In genomic region chr10:109956454-109957091, GRCh38 we compare ENCODE assay signal across 8 cellular contexts. TPM values are rescaled to one million over a fixed set of nuclear protein-coding genes. Genes with fewer than 3 reads are reported as not detected.
DNase-seq lines count a peak whose midpoint lies in the region; ATAC-seq and TF ChIP-seq lines count a peak whose summit lies in the region.

No MANE protein-coding gene starts in this region.

- H3F3A ChIP-seq in MM.1S (ENCODE audit: insufficient read depth, low read length): no peaks in the 10 kb centered on the region

- peaks cover 20% of the 10 kb centered on the region for H3K4me1 Mint-ChIP-seq in CD8-positive, alpha-beta T cell (ENCODE audit: low read depth)
- H3K4me1 Mint-ChIP-seq in activated naive CD4-positive, alpha-beta T cell treated with anti-CD3 and anti-CD28 coated beads, Interleukin-2, amount 10 ng/mL, durations not matched to agents 7 days and 5 days: peaks cover 2% of the 10 kb centered on the region

- no peak overlapping the region for H3K4me3 ChIP-seq in CD8-positive, alpha-beta T cell (ENCODE audit: low read depth, low read length)
- no peak overlapping the region for H3K4me3 ChIP-seq in MM.1S (ENCODE audit: low read length)

- no peak overlapping the region for H3K27ac ChIP-seq in CD8-positive, alpha-beta T cell (ENCODE audit: low read depth, low read length)
- H3K27ac ChIP-seq in MM.1S (ENCODE audit: low read length): no peak overlapping the region

- no peaks in the 10 kb centered on the region for H3K9me2 ChIP-seq in MM.1S (replicated peaks; ENCODE audit: insufficient read depth, low read length)

- no peak overlapping the region for H3K27ac Mint-ChIP-seq in CD8-positive, alpha-beta T cell
- no peak overlapping the region for H3K27ac Mint-ChIP-seq in activated naive CD4-positive, alpha-beta T cell treated with anti-CD3 and anti-CD28 coated beads, Interleukin-2, amount 10 ng/mL, durations not matched to agents 7 days and 5 days

- DNase-seq in CD8-positive, alpha-beta T cell: peak in 1 of 7 experiments; percentile 13
- DNase-seq in MM.1S: peak; percentile 35
- DNase-seq in activated naive CD4-positive, alpha-beta T cell treated with anti-CD3 and anti-CD28 coated beads, Interleukin-2, amount 10 ng/mL, durations not matched to agents 7 days and 5 days: peak; percentile 38
- peak; percentile 67 for DNase-seq in kidney tubule cell (ENCODE audit: low spot score)
- DNase-seq in amygdala (lab: John Stamatoyannopoulos, UW): no peak
- no peak for DNase-seq in T1000 (lab: John Stamatoyannopoulos, UW)

- H3K27me3 Mint-ChIP-seq in CD8-positive, alpha-beta T cell (ENCODE audit: low read depth): no peaks in the 10 kb centered on the region
- H3K27me3 Mint-ChIP-seq in activated naive CD4-positive, alpha-beta T cell treated with anti-CD3 and anti-CD28 coated beads, Interleukin-2, amount 10 ng/mL, durations not matched to agents 7 days and 5 days: peaks cover 16% of the 10 kb centered on the region

- no peaks in the 10 kb centered on the region for H3K9me3 Mint-ChIP-seq in CD8-positive, alpha-beta T cell
- no peaks in the 10 kb centered on the region for H3K9me3 Mint-ChIP-seq in activated naive CD4-positive, alpha-beta T cell treated with anti-CD3 and anti-CD28 coated beads, Interleukin-2, amount 10 ng/mL, durations not matched to agents 7 days and 5 days

- peak; percentile 31 for TF ChIP-seq CTCF in CD8-positive, alpha-beta T cell (IDR thresholded peaks at IDR 0.05)
- peak; percentile 67 for TF ChIP-seq CTCF in MM.1S (IDR thresholded peaks at IDR 0.05; ENCODE audit: low read length)

- CTCF ChIA-PET in CD8-positive, alpha-beta T cell (lab: Charles Lee): interaction anchor here (0.8 to 1.6 kb wide), 6 partner anchors 20 to 121 kb away, joined by 3 to 8 read pairs (median 4); no protein-coding TSS in a partner anchor
- CTCF ChIA-PET in activated naive CD4-positive, alpha-beta T cell treated with anti-CD3 and anti-CD28 coated beads, Interleukin-2, amount 10 ng/mL, durations not matched to agents 7 days and 5 days (lab: Charles Lee): interaction anchor here (0.6 to 1.8 kb wide), 8 partner anchors 12 to 323 kb away, joined by 3 to 9 read pairs (median 4); no protein-coding TSS in a partner anchor

- H3K9me3 ChIP-seq in CD8-positive, alpha-beta T cell (ENCODE audit: low read length): no peaks in the 10 kb centered on the region
- H3K9me3 ChIP-seq in MM.1S (replicated peaks; ENCODE audit: insufficient read depth, low read length): no peaks in the 10 kb centered on the region

- intact Hi-C loops in CD8-positive, alpha-beta T cell (cut with DNase I, micrococcal nuclease): loop anchor here (1.0 to 5.0 kb wide), 2 partner anchors 72 to 74 kb away; no protein-coding TSS in a partner anchor

- no peak overlapping the region for H3K4me2 ChIP-seq in MM.1S (ENCODE audit: low read depth, low read length)

- POLR2A ChIA-PET in CD8-positive, alpha-beta T cell (lab: Charles Lee): interaction anchor here (1.0 to 1.9 kb wide), 2 partner anchors 8 to 73 kb away, joined by 3 to 10 read pairs; no protein-coding TSS in a partner anchor

- peak; percentile 31 for ATAC-seq in CD8-positive, alpha-beta T cell
- ATAC-seq in GM18502 (IDR thresholded peaks at IDR 0.05; ENCODE audit: poor library complexity, unreplicated experiment): peak; percentile 84
- peak; percentile 67 for ATAC-seq in HG02623 (IDR thresholded peaks at IDR 0.05; ENCODE audit: unreplicated experiment)

- no peaks in the 10 kb centered on the region for H3K79me2 ChIP-seq in MM.1S (ENCODE audit: low read length)

- no peak overlapping the region for H3K4me3 Mint-ChIP-seq in CD8-positive, alpha-beta T cell
- H3K4me3 Mint-ChIP-seq in activated naive CD4-positive, alpha-beta T cell treated with anti-CD3 and anti-CD28 coated beads, Interleukin-2, amount 10 ng/mL, durations not matched to agents 7 days and 5 days: no peak overlapping the region

- H3K9ac ChIP-seq in MM.1S (ENCODE audit: low read length): no peak overlapping the region

- no peaks in the 10 kb centered on the region for H3K27me3 ChIP-seq in CD8-positive, alpha-beta T cell (ENCODE audit: insufficient read depth, low read length)
- H3K27me3 ChIP-seq in MM.1S (replicated peaks; ENCODE audit: insufficient read depth, low read length): no peaks in the 10 kb centered on the region

- no peaks in the 10 kb centered on the region for H4K20me1 ChIP-seq in MM.1S (ENCODE audit: insufficient read depth, low read length)

- no peaks in the 10 kb centered on the region for H3K36me3 ChIP-seq in CD8-positive, alpha-beta T cell (ENCODE audit: insufficient read depth, low read length)
- no peaks in the 10 kb centered on the region for H3K36me3 ChIP-seq in MM.1S (replicated peaks; ENCODE audit: insufficient read depth, low read length)

- no peaks in the 10 kb centered on the region for H3K4me1 ChIP-seq in CD8-positive, alpha-beta T cell (ENCODE audit: insufficient read depth, low read length)
- H3K4me1 ChIP-seq in MM.1S (ENCODE audit: low read length): no peaks in the 10 kb centered on the region

- H2AFZ ChIP-seq in MM.1S (ENCODE audit: low read length): no peak overlapping the region

- H3K36me3 Mint-ChIP-seq in CD8-positive, alpha-beta T cell: no peaks in the 10 kb centered on the region
- no peaks in the 10 kb centered on the region for H3K36me3 Mint-ChIP-seq in activated naive CD4-positive, alpha-beta T cell treated with anti-CD3 and anti-CD28 coated beads, Interleukin-2, amount 10 ng/mL, durations not matched to agents 7 days and 5 days

RNA-seq across cellular contexts. Expression of gene XPNPEP1, which starts 33.3 kb away (rescaled TPM):
- 10 to 100 TPM; 50.4 to 54.7 TPM for total RNA-seq in CD8-positive, alpha-beta T cell

RNA-seq across cellular contexts. Expression of gene ADD3, which starts 51.2 kb away (rescaled TPM):
- 100 to 1,000 TPM; 135 to 148 TPM for total RNA-seq in CD8-positive, alpha-beta T cell

Comparison
In these comparisons a context has a peak if more than half of its experiments do, and no peak if none do; other contexts are left out.
1. ATAC-seq: peak in every context shown above with its lines; median percentile 84 in GM18502; 67 in HG02623; 31 in CD8-positive, alpha-beta T cell.
2. DNase-seq: peak in MM.1S (single experiment), activated naive CD4-positive, alpha-beta T cell treated with anti-CD3 and anti-CD28 coated beads, Interleukin-2, amount 10 ng/mL, durations not matched to agents 7 days and 5 days (single experiment) and kidney tubule cell (single experiment); none in amygdala (0 of 56) and T1000 (single experiment).